ENCODE assay signal across 10 cellular contexts in the genomic region with DNA sequence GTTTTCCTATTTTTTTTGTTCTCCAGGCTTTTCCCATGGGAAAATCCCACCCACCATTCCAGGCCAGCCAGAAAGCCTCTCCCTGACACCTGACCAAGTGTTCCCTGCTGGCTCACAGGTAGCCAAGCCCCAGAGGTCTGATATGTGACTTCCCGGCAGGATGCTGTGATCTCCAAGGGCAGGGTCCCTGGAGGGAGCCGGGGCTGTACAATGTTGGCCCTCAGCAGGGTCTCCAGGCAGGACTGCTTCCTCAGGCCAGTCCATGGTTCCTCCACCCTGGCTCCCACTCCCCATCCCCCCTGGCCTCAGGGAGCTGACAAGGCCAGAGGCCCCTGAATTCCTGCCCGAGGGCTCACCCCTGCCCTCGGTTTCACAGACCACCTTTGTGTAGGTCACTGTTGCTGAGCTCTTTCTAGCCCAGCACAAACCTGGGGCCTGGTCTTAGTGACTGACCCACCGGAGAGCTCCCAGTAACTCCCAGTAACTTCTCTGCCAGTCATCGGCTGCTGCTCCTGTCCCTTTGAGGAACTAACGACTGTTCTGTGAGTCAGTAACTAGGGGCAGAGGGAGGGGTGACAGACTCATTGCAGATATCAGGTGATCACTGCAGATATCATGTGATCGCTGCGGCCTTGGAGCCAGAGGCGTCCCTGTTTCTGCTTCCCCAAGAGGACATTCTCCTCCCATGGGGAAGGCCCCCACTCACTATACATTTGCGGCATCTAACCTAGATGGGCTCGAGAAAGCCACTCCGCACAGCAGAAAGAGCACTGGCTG. TPM values are rescaled to one million over a fixed set of nuclear protein-coding genes. Genes with fewer than 3 reads are reported as not detected.
A peak's percentile ranks its signal among the peaks of the same experiment; 100 is the strongest.
DNase-seq lines count a peak whose midpoint lies in the region; ATAC-seq, FAIRE-seq and TF ChIP-seq lines count a peak whose summit lies in the region.
"Had no signal": no experiment of that assay in that cellular context is flagged by ENCODE, and none has a peak within 500 bp of the region (broad histone marks: within the 10 kb centered on the region; RNA-seq: fewer than 3 reads in every experiment).

No MANE protein-coding gene starts in this region.

- peaks cover 0 to 39% (median 21%) of the 10 kb centered on the region in 4 experiments; a peak in 6 of 7 replicates for H3K4me1 ChIP-seq in H1 (replicated peaks in 1 of 4; ENCODE audit: control insufficient read depth in 3 of 4, insufficient read depth in 4 of 4, low read length in 3 of 4)
- H3K4me1 ChIP-seq in trophoblast cell (ENCODE audit: control insufficient read depth in 1 of 2, insufficient read depth in 2 of 2, low read length in 2 of 2): peaks cover 17 to 19% of the 10 kb centered on the region in 2 experiments

- CTCF ChIA-PET in GM10248 (lab: Yijun Ruan, JAX) (interaction anchor here (1.2 to 2.7 kb wide), 5 partner anchors 9 to 51 kb away, joined by 3 to 10 read pairs (median 3); a partner anchor contains a TSS), H1 (lab: Charles Lee; ENCODE audit: partially characterized antibody) (interaction anchor here (1.0 to 17.4 kb wide), 4 partner anchors 21 to 79 kb away, joined by 4 to 163 read pairs (median 54); no protein-coding TSS in a partner anchor)

- peak overlapping the region; percentile 60; the same call in 1 of the 2 replicates for H2BK12ac ChIP-seq in H1 (ENCODE audit: low read depth, low read length)
- H2BK12ac ChIP-seq in trophoblast cell (ENCODE audit: low read length): peak overlapping the region; percentile 34

- H3K36me3 ChIP-seq in H1 (ENCODE audit: control insufficient read depth in 2 of 4, insufficient read depth in 4 of 4, low read length in 3 of 4) (no peaks in the 10 kb centered on the region), trophoblast cell (ENCODE audit: control insufficient read depth in 1 of 2, insufficient read depth in 2 of 2, low read length in 2 of 2) (no peaks in the 10 kb centered on the region)

- no peak overlapping the region for H4K12ac ChIP-seq in trophoblast cell (ENCODE audit: low read depth, low read length)

- H3K79me2 ChIP-seq in H1 (ENCODE audit: control insufficient read depth in 1 of 2, insufficient read depth in 2 of 2, low read length in 2 of 2) (no peaks in the 10 kb centered on the region), trophoblast cell (ENCODE audit: control insufficient read depth, insufficient read depth, low read length, poor library complexity) (no peaks in the 10 kb centered on the region)

- H3K9me3 Mint-ChIP-seq in activated T-cell treated with anti-CD3 and anti-CD28 coated beads, Interleukin-2, amount 50 U/mL, for 24 hours: no peaks in the 10 kb centered on the region
- H3K9me3 Mint-ChIP-seq: activated naive CD8-positive, alpha-beta T cell treated with anti-CD3 and anti-CD28 coated beads, Interleukin-2, amount 10 ng/mL, durations not matched to agents 7 days and 5 days had no signal

- TF ChIP-seq CTCF in GM10248 (IDR thresholded peaks at IDR 0.05; ENCODE audit: control extremely low read depth, extremely low read depth, low read depth, missing control alignments) (no peak), H1 (IDR thresholded peaks at IDR 0.05; ENCODE audit: control extremely low read depth in 1 of 3, insufficient read depth in 1 of 3, low read depth in 1 of 3, low read length in 3 of 3) (no peak)

- H4K91ac ChIP-seq in H1 (replicated peaks; ENCODE audit: insufficient read length, low read length): no peak overlapping the region
- peak overlapping the region; percentile 52 for H4K91ac ChIP-seq in trophoblast cell (ENCODE audit: low read depth, low read length)

- no peak for TF ChIP-seq EP300 in H1 (IDR thresholded peaks at IDR 0.05; ENCODE audit: borderline replicate concordance in 1 of 2, low read depth in 2 of 2, low read length in 2 of 2)

- H2BK5ac ChIP-seq in H1 (ENCODE audit: low read depth, low read length) (no peak overlapping the region), trophoblast cell (ENCODE audit: low read depth, low read length, poor library complexity) (no peak overlapping the region)

- H2BK120ac ChIP-seq in H1 (replicated peaks; ENCODE audit: low read depth, low read length): no peak overlapping the region
- H2BK120ac ChIP-seq in trophoblast cell (ENCODE audit: insufficient read depth, low read length, poor library complexity): no peak overlapping the region

- peak overlapping the region; percentile 18; the same call in 1 of the 2 replicates for H2BK15ac ChIP-seq in H1 (ENCODE audit: low read length)

- no peak overlapping the region for H2BK20ac ChIP-seq in H1 (ENCODE audit: low read length)

- H3K79me1 ChIP-seq in H1 (ENCODE audit: low read depth, low read length) (no peaks in the 10 kb centered on the region), trophoblast cell (ENCODE audit: low read length) (peaks cover 28% of the 10 kb centered on the region)

- H3K4ac ChIP-seq in H1 (replicated peaks; ENCODE audit: insufficient read length, low read depth, low read length): no peak overlapping the region
- no peak overlapping the region for H3K4ac ChIP-seq in trophoblast cell (ENCODE audit: low read depth, low read length)

- H3K27ac Mint-ChIP-seq in activated T-cell treated with anti-CD3 and anti-CD28 coated beads, Interleukin-2, amount 50 U/mL, for 24 hours: no peak overlapping the region
- H3K27ac Mint-ChIP-seq: activated naive CD8-positive, alpha-beta T cell treated with anti-CD3 and anti-CD28 coated beads, Interleukin-2, amount 10 ng/mL, durations not matched to agents 7 days and 5 days had no signal

- H3K9me3 ChIP-seq in H1 (ENCODE audit: insufficient read depth in 2 of 2, low read depth in 1 of 2, low read length in 1 of 2) (no peaks in the 10 kb centered on the region), trophoblast cell (ENCODE audit: insufficient read depth, low read depth, low read length) (no peaks in the 10 kb centered on the region)

- H3K4me2 ChIP-seq in H1 (ENCODE audit: insufficient read depth in 1 of 2, low read depth in 2 of 2, low read length in 2 of 2) (no peak overlapping the region), trophoblast cell (ENCODE audit: low read length) (no peak overlapping the region)

- H3K4me3 ChIP-seq in H1 (ENCODE audit: extremely low read depth in 1 of 4, insufficient read depth in 2 of 4, low read depth in 3 of 4, low read length in 4 of 4) (no peak overlapping the region), trophoblast cell (ENCODE audit: low read depth, low read length) (no peak overlapping the region)

- no peak overlapping the region for H3K4me3 Mint-ChIP-seq in activated T-cell treated with anti-CD3 and anti-CD28 coated beads, Interleukin-2, amount 50 U/mL, for 24 hours
- H3K4me3 Mint-ChIP-seq: activated naive CD8-positive, alpha-beta T cell treated with anti-CD3 and anti-CD28 coated beads, Interleukin-2, amount 10 ng/mL, durations not matched to agents 7 days and 5 days had no signal

- no peak for ATAC-seq in stimulated activated naive CD8-positive, alpha-beta T cell treated with anti-CD3 and anti-CD28 coated beads, Interleukin-15, Interleukin-2, amounts not matched to agents 100 U/mL and 50 U/mL, for 24 hours

- H4K8ac ChIP-seq in H1 (ENCODE audit: extremely low read depth, insufficient read depth, low read length) (peak overlapping the region; percentile 9; the same call in 1 of the 2 replicates), trophoblast cell (ENCODE audit: low read depth, low read length) (peak overlapping the region; percentile 5)

- TF ChIP-seq RAD21 in H1 (IDR thresholded peaks at IDR 0.05 in 1 of 2, conservative IDR thresholded peaks at IDR 0.05 in 1 of 2; ENCODE audit: low read depth in 2 of 2, low read length in 2 of 2): no peak

- 94% methylated on average over 11 of the region's 13 CpGs; no CpG with 5 or more reads in 1 of the 2 experiments for WGBS in H1 (ENCODE audit: extremely low coverage in 1 of 2, insufficient coverage in 1 of 2, insufficient read length in 1 of 2, insufficient replicate concordance in 2 of 2, low coverage in 1 of 2, low lambda C conversion rate in 2 of 2, missing lambda C conversion rate in 1 of 2), 2 experiments
- WGBS in trophoblast cell (ENCODE audit: extremely low coverage, insufficient coverage, insufficient read length): no CpG with 5 or more reads among the region's 13 CpGs

- H4K20me1 ChIP-seq in H1 (replicated peaks in 1 of 2; ENCODE audit: control insufficient read depth in 1 of 2, insufficient read depth in 2 of 2, low read length in 2 of 2): no peaks in the 10 kb centered on the region

- peak; percentile 51 for DNase-seq in GM10248 (ENCODE audit: extremely low spot score)
- peak; percentile 42 for DNase-seq in NCI-H510A treated with DMSO at 0.1 percent for 48 hours (lab: John Stamatoyannopoulos, UW)
- DNase-seq in H1 (ENCODE audit: low read depth in 1 of 2, low spot score in 2 of 2): no peak
- peak in 1 of 2 donors; percentile 47 for DNase-seq in trophoblast cell
- DNase-seq in activated T-cell treated with anti-CD3 and anti-CD28 coated beads, Interleukin-2, amount 50 U/mL, for 24 hours: no peak
- DNase-seq in activated gamma-delta T cell treated with Interleukin-2 at 50 U/mL for 16 hours: no peak
- DNase-seq in stimulated activated naive CD8-positive, alpha-beta T cell treated with anti-CD3 and anti-CD28 coated beads, Interleukin-15, Interleukin-2, amounts not matched to agents 100 U/mL and 50 U/mL, for 24 hours: no peak
- DNase-seq in iPS-NIHi11 (ENCODE audit: low spot score): no peak
- DNase-seq: activated naive CD8-positive, alpha-beta T cell treated with anti-CD3 and anti-CD28 coated beads, Interleukin-2, amount 10 ng/mL, durations not matched to agents 7 days and 5 days; NCI-H2029 treated with DMSO at 0.1 percent for 48 hours had no signal

- H2AFZ ChIP-seq in H1 (ENCODE audit: low read length) (no peak overlapping the region), trophoblast cell (ENCODE audit: insufficient read depth, low read length, poor library complexity) (no peak overlapping the region)

- H3K56ac ChIP-seq in H1 (replicated peaks; ENCODE audit: insufficient read length, low read depth, low read length): no peak overlapping the region

- H3K14ac ChIP-seq in H1 (ENCODE audit: insufficient read length): no peak overlapping the region
- H3K14ac ChIP-seq in trophoblast cell (ENCODE audit: low read length): no peak overlapping the region

- H3K23ac ChIP-seq in H1 (ENCODE audit: insufficient read length) (no peak overlapping the region), trophoblast cell (ENCODE audit: low read length) (no peak overlapping the region)

- no peak overlapping the region for H3K9ac ChIP-seq in H1 (replicated peaks in 1 of 4; ENCODE audit: extremely low read depth in 1 of 4, low read depth in 3 of 4, low read length in 3 of 4)
- H3K9ac ChIP-seq in trophoblast cell (ENCODE audit: low read length): no peak overlapping the region

- POLR2A ChIA-PET in GM10248 (lab: Yijun Ruan, JAX): no interaction called here
- POLR2A ChIA-PET in H1 (lab: Charles Lee; ENCODE audit: partially characterized antibody): interaction anchor here (1.2 to 2.0 kb wide), 3 partner anchors 24 to 79 kb away, joined by 3 to 4 read pairs (median 3); no protein-coding TSS in a partner anchor

- no peak for FAIRE-seq in H1 (lab: Jason Lieb, UNC)

- H3K18ac ChIP-seq in H1 (ENCODE audit: extremely low read depth, low read length) (0 out of 2 replicates have a peak overlapping the region, but pooled peaks have one; percentile 20), trophoblast cell (ENCODE audit: low read length) (no peak overlapping the region)

- H3K23me2 ChIP-seq in H1 (ENCODE audit: low read depth, low read length): no peaks in the 10 kb centered on the region

- no peak for TF ChIP-seq POLR2A in H1 (IDR thresholded peaks at IDR 0.05; ENCODE audit: control extremely low read depth in 1 of 2, low read depth in 2 of 2, low read length in 2 of 2)

- H3K27ac ChIP-seq in H1 (ENCODE audit: low read depth, low read length) (no peak overlapping the region), trophoblast cell (ENCODE audit: low read depth, low read length) (no peak overlapping the region)

- H3K27me3 Mint-ChIP-seq in activated T-cell treated with anti-CD3 and anti-CD28 coated beads, Interleukin-2, amount 50 U/mL, for 24 hours: peaks cover 2% of the 10 kb centered on the region
- H3K27me3 Mint-ChIP-seq: activated naive CD8-positive, alpha-beta T cell treated with anti-CD3 and anti-CD28 coated beads, Interleukin-2, amount 10 ng/mL, durations not matched to agents 7 days and 5 days had no signal

- H3K27me3 ChIP-seq in H1 (replicated peaks in 1 of 4; ENCODE audit: control insufficient read depth in 3 of 4, extremely low read depth in 1 of 4, insufficient read depth in 3 of 4, low read length in 3 of 4): no peaks in the 10 kb centered on the region; a peak in 3 of 7 replicates
- no peaks in the 10 kb centered on the region for H3K27me3 ChIP-seq in trophoblast cell (ENCODE audit: insufficient read depth, low read length)

- no peaks in the 10 kb centered on the region for H3K4me1 Mint-ChIP-seq in activated T-cell treated with anti-CD3 and anti-CD28 coated beads, Interleukin-2, amount 50 U/mL, for 24 hours (ENCODE audit: low read depth)
- H3K4me1 Mint-ChIP-seq: activated naive CD8-positive, alpha-beta T cell treated with anti-CD3 and anti-CD28 coated beads, Interleukin-2, amount 10 ng/mL, durations not matched to agents 7 days and 5 days had no signal

- H2AK5ac ChIP-seq in H1 (ENCODE audit: low read depth, low read length): no peak overlapping the region
- peak overlapping the region; percentile 16 for H2AK5ac ChIP-seq in trophoblast cell (ENCODE audit: low read length)

- H4K5ac ChIP-seq in H1 (ENCODE audit: insufficient read length, low read depth, low read length): no peak overlapping the region

- H3K36me3 Mint-ChIP-seq in activated T-cell treated with anti-CD3 and anti-CD28 coated beads, Interleukin-2, amount 50 U/mL, for 24 hours (ENCODE audit: low read depth): no peaks in the 10 kb centered on the region
- H3K36me3 Mint-ChIP-seq: activated naive CD8-positive, alpha-beta T cell treated with anti-CD3 and anti-CD28 coated beads, Interleukin-2, amount 10 ng/mL, durations not matched to agents 7 days and 5 days had no signal

RNA-seq across cellular contexts. Expression of a gene that starts 38.7 kb away (rescaled TPM):
- 45.3 and 46.3 TPM in 2 replicates for total RNA-seq in H1 (2021; fragmentation: NEBNext Ultra II Directional; extraction: Animal tissue kit (Norgen Biotek cat#: 25700))
- 71.4 and 73.3 TPM in 2 replicates for polyA plus RNA-seq in H1 (2011; rRNA removed)
- polyA plus RNA-seq in H1 (2011; cell fraction: cytosol; rRNA removed): 46.5 TPM
- polyA plus RNA-seq in H1 (2011; cell fraction: nucleus; rRNA removed): 43.3 TPM
- polyA plus RNA-seq in H1 (2012, experiment 1 of 2): 31.0 to 43.9 TPM (median 41.3 TPM) in 4 replicates
- 37.8 TPM for polyA plus RNA-seq in H1 (2012, experiment 2 of 2)
- polyA plus RNA-seq in H1 (2013, experiment 1 of 2): 39.8 TPM
- polyA plus RNA-seq in H1 (2013, experiment 2 of 2): 52.2 TPM
- 18.9 and 23.2 TPM in 2 replicates for polyA minus RNA-seq in H1 (2011; rRNA and poly(A)+ RNA removed)
- 38.7 TPM for polyA minus RNA-seq in H1 (2011; cell fraction: cytosol; rRNA and poly(A)+ RNA removed)
- polyA minus RNA-seq in H1 (2011; cell fraction: nucleus; rRNA and poly(A)+ RNA removed): 18.5 TPM
- polyA plus RNA-seq in trophoblast cell (2013): 402 and 444 TPM in 2 replicates

Comparison
In these comparisons a context has a peak if more than half of its experiments do, and no peak if none do; other contexts are left out.
1. DNase-seq: peak in GM10248 (single experiment) and NCI-H510A treated with DMSO at 0.1 percent for 48 hours (single experiment); none in H1 (0 of 2), activated T-cell treated with anti-CD3 and anti-CD28 coated beads, Interleukin-2, amount 50 U/mL, for 24 hours (single experiment), activated gamma-delta T cell treated with Interleukin-2 at 50 U/mL for 16 hours (single experiment), stimulated activated naive CD8-positive, alpha-beta T cell treated with anti-CD3 and anti-CD28 coated beads, Interleukin-15, Interleukin-2, amounts not matched to agents 100 U/mL and 50 U/mL, for 24 hours (single experiment) and iPS-NIHi11 (single experiment).